Comparison of ENCODE assay signal across 17 cellular contexts in the genomic region with DNA sequence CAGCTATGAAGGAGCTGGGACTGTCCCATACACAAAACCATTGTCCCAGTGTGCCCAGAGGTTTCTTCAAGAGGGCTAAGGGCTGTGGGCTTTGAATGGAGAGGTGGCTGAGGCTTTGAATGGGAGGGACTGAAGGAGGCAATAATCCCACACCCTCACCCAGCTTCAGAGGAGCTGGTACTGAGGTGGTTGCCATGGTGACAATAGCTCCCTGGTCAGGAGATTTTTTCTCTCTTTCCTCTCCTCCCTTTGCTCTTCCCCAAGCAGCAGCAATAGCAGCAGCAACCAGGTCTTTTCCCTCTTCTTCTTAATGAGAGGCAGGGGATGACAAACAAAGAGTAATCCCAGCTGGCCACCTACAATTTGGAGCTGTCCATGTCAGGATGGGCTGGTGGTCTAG. TPM values are rescaled to one million over a fixed set of nuclear protein-coding genes. Genes with fewer than 3 reads are reported as not detected.
DNase-seq lines count a peak whose midpoint lies in the region; ATAC-seq and FAIRE-seq lines count a peak whose summit lies in the region.
"Had no signal": no experiment of that assay in that cellular context is flagged by ENCODE, and none has a peak within 500 bp of the region (broad histone marks: within the 10 kb centered on the region; RNA-seq: fewer than 3 reads in every experiment).

No MANE protein-coding gene starts in this region.

- peaks cover 2 to 8% of the 10 kb centered on the region in 2 donors for H3K36me3 Mint-ChIP-seq in CD4-positive, alpha-beta memory T cell
- H3K36me3 Mint-ChIP-seq: activated CD4-positive, alpha-beta memory T cell treated with anti-CD3 and anti-CD28 coated beads for 36 hours had no signal

- H3K4me1 ChIP-seq in BLaER1, result peaks cover 20% of the 10 kb centered on the region
- H3K4me1 ChIP-seq in CD4-positive, alpha-beta memory T cell (ENCODE audit: insufficient read depth, low read length), result peaks cover 49% of the 10 kb centered on the region
- H3K4me1 ChIP-seq: parathyroid adenoma had no signal

- peaks cover 24% of the 10 kb centered on the region; the same call in 1 of the 2 replicates for H3K27me3 ChIP-seq in BLaER1
- H3K27me3 ChIP-seq in CD4-positive, alpha-beta memory T cell (ENCODE audit: insufficient read depth, low read length), result no peaks in the 10 kb centered on the region

- peak overlapping the region; percentile 45 for H3K4me2 ChIP-seq in BLaER1
- H3K4me2 ChIP-seq: KMS-11 had no signal

- H3K9me3 ChIP-seq in BLaER1, result no peaks in the 10 kb centered on the region
- H3K9me3 ChIP-seq in CD4-positive, alpha-beta memory T cell (ENCODE audit: control insufficient read depth in 1 of 2, low read length in 2 of 2), result no peaks in the 10 kb centered on the region
- H3K9me3 ChIP-seq: tibial artery had no signal

- H3K9ac ChIP-seq in BLaER1, result no peak overlapping the region
- H3K9ac ChIP-seq: KMS-11, parathyroid adenoma had no signal

- CTCF ChIA-PET in CD4-positive, alpha-beta memory T cell (lab: Charles Lee; ENCODE audit: partially characterized antibody), result interaction anchor here (0.7 to 5.8 kb wide), 7 partner anchors 8 to 85 kb away, joined by 3 to 37 read pairs (median 8); a partner anchor contains a TSS

- no peak for FAIRE-seq in RCC 7860 (lab: Jason Lieb, UNC)
- FAIRE-seq: G401.6, GM12878 had no signal

- H3K27ac Mint-ChIP-seq in CD4-positive, alpha-beta memory T cell, result peak overlapping the region in 5 of 7 donors; percentile 35 to 95 (median 90)
- H3K27ac Mint-ChIP-seq: activated CD4-positive, alpha-beta memory T cell treated with anti-CD3 and anti-CD28 coated beads for 36 hours; activated T-cell treated with anti-CD3 and anti-CD28 coated beads, Interleukin-2, amount 50 U/mL, for 24 hours; CD14-positive monocyte had no signal

- H3K27me3 Mint-ChIP-seq in CD4-positive, alpha-beta memory T cell, result no peaks in the 10 kb centered on the region

- ATAC-seq in GM21367 (IDR thresholded peaks at IDR 0.05; ENCODE audit: unreplicated experiment), result no peak
- ATAC-seq: GM12878 had no signal

- no peaks in the 10 kb centered on the region for H3K9me3 Mint-ChIP-seq in CD4-positive, alpha-beta memory T cell
- H3K9me3 Mint-ChIP-seq: activated CD4-positive, alpha-beta memory T cell treated with anti-CD3 and anti-CD28 coated beads for 36 hours; activated T-cell treated with anti-CD3 and anti-CD28 coated beads, Interleukin-2, amount 50 U/mL, for 24 hours had no signal

- no peak for DNase-seq in CD4-positive, alpha-beta memory T cell
- DNase-seq in NCI-H510A (lab: John Stamatoyannopoulos, UW), result peak; percentile 98
- peak; percentile 45 for DNase-seq in inferior parietal cortex (ENCODE audit: extremely low spot score)
- no peak for DNase-seq in RCC 7860 (ENCODE audit: low spot score)
- no peak for DNase-seq in GOT3 (lab: John Stamatoyannopoulos, UW)
- DNase-seq: activated CD4-positive, alpha-beta memory T cell treated with anti-CD3 and anti-CD28 coated beads for 36 hours; activated T-cell treated with anti-CD3 and anti-CD28 coated beads, Interleukin-2, amount 50 U/mL, for 24 hours; NCI-H526 treated with DMSO at 0.1 percent for 48 hours; tibial artery had no signal

- H3K4me3 Mint-ChIP-seq in CD4-positive, alpha-beta memory T cell, result peak overlapping the region; percentile 31 to 95 (median 86)

- no peaks in the 10 kb centered on the region for H3K36me3 ChIP-seq in BLaER1
- no peaks in the 10 kb centered on the region for H3K36me3 ChIP-seq in CD4-positive, alpha-beta memory T cell (ENCODE audit: insufficient read depth, low read length)
- H3K36me3 ChIP-seq: tibial artery had no signal

- peaks cover 23 to 57% (median 43%) of the 10 kb centered on the region in 4 donors for H3K4me1 Mint-ChIP-seq in CD4-positive, alpha-beta memory T cell

- intact Hi-C loops in CD4-positive, alpha-beta memory T cell (cut with micrococcal nuclease), result loop anchor here (5.0 kb wide), 1 partner anchor 48 kb away; a partner anchor contains a TSS

- H3K4me3 ChIP-seq in BLaER1, result no peak overlapping the region
- no peak overlapping the region for H3K4me3 ChIP-seq in CD4-positive, alpha-beta memory T cell (ENCODE audit: low read length in 2 of 2)
- H3K4me3 ChIP-seq: GM12878, skin epidermis, tibial artery had no signal

- no peak overlapping the region for H3K27ac ChIP-seq in BLaER1
- no peak overlapping the region for H3K27ac ChIP-seq in CD4-positive, alpha-beta memory T cell (ENCODE audit: low read depth, low read length)
- H3K27ac ChIP-seq: KMS-11, parathyroid adenoma, skin epidermis, tibial artery had no signal

- POLR2A ChIA-PET in CD4-positive, alpha-beta memory T cell (lab: Charles Lee; ENCODE audit: partially characterized antibody), result interaction anchor here (1.0 to 5.6 kb wide), 3 partner anchors 10 to 114 kb away, joined by 3 to 62 read pairs (median 60); a partner anchor contains a TSS

- H4K20me1 ChIP-seq in BLaER1, result 0 out of 2 replicates have a peak, but pooled peaks cover 6% of the 10 kb centered on the region

RNA-seq across cellular contexts. Expression of a gene that starts 1.6 kb away (rescaled TPM):
- total RNA-seq in CD4-positive, alpha-beta memory T cell, result 10 to 100 TPM; 31.8 to 32.4 TPM
- 1 to 10 TPM; 8.9 to 9.6 TPM for polyA plus RNA-seq in CD4-positive, alpha-beta memory T cell

RNA-seq across cellular contexts. Expression of a gene that starts 17.7 kb away (rescaled TPM):
- total RNA-seq in CD4-positive, alpha-beta memory T cell, result under 1 TPM; 0.29 to 0.42 TPM
- not detected for polyA plus RNA-seq in CD4-positive, alpha-beta memory T cell
- total RNA-seq: activated CD4-positive, alpha-beta memory T cell treated with anti-CD3 and anti-CD28 coated beads for 36 hours had no signal
- polyA plus RNA-seq: CD14-positive monocyte had no signal

RNA-seq across cellular contexts. Expression of a gene that starts 49.0 kb away (rescaled TPM):
- total RNA-seq in CD4-positive, alpha-beta memory T cell, result 10 to 100 TPM; 67.7 to 69.4 TPM
- 100 to 1,000 TPM in 1 of 2 donors, 10 to 100 TPM in 1; 77.2 to 162 TPM for polyA plus RNA-seq in CD4-positive, alpha-beta memory T cell

RNA-seq across cellular contexts. Expression of a gene that starts 50.2 kb away (rescaled TPM):
- total RNA-seq in CD4-positive, alpha-beta memory T cell, result under 1 TPM in 1 of 2 experiments, not detected in 1; 0.12 TPM
- polyA plus RNA-seq in CD4-positive, alpha-beta memory T cell, result under 1 TPM in 1 of 2 donors, not detected in 1; 0.23 TPM

Comparison
In these comparisons a context has a peak if more than half of its experiments do, and no peak if none do; other contexts are left out.
1. DNase-seq: peak in NCI-H510A (single experiment) and inferior parietal cortex (single experiment); none in CD4-positive, alpha-beta memory T cell (0 of 5), RCC 7860 (single experiment) and GOT3 (single experiment).